20 cellular contexts compared by ENCODE assay signal in genomic region chr18:78672862-78673446, GRCh38.
DNase-seq lines count a peak whose midpoint lies in the region; ATAC-seq and TF ChIP-seq lines count a peak whose summit lies in the region.
"Had no signal": no experiment of that assay in that cellular context is flagged by ENCODE, and none has a peak within 500 bp of the region (broad histone marks: within the 10 kb centered on the region; RNA-seq: fewer than 3 reads in every experiment).

No MANE protein-coding gene starts in this region.

- no peaks in the 10 kb centered on the region for H3K9me3 ChIP-seq in sigmoid colon
- no peaks in the 10 kb centered on the region for H3K9me3 ChIP-seq in SK-N-SH
- H3K9me3 ChIP-seq: MG63 had no signal

- TF ChIP-seq CTCF in sigmoid colon (IDR thresholded peaks at IDR 0.05) (no peak), SK-N-SH (IDR thresholded peaks at IDR 0.05) (no peak)

- H3K4me3 ChIP-seq in sigmoid colon (no peak overlapping the region), SK-N-SH (ENCODE audit: low read depth in 2 of 2, low read length in 1 of 2) (no peak overlapping the region)
- H3K4me3 ChIP-seq: GM12878, GM23338, MG63 had no signal

- H3K79me2 ChIP-seq in SK-N-SH (ENCODE audit: insufficient read depth) = no peaks in the 10 kb centered on the region

- no peak for TF ChIP-seq RAD21 in SK-N-SH (IDR thresholded peaks at IDR 0.05; ENCODE audit: low read length)

- ATAC-seq in esophagus mucosa (peak; percentile 36), GM19023 (IDR thresholded peaks at IDR 0.05; ENCODE audit: unreplicated experiment) (no peak), HG02588 (IDR thresholded peaks at IDR 0.05; ENCODE audit: unreplicated experiment) (no peak)
- ATAC-seq: CD8-positive, alpha-beta T cell; GM12878; GM23338 had no signal

- no peak overlapping the region for H2AFZ ChIP-seq in SK-N-SH (ENCODE audit: low read depth)
- H2AFZ ChIP-seq: GM23338 had no signal

- no peaks in the 10 kb centered on the region for H3F3A ChIP-seq in SK-N-SH (replicated peaks; ENCODE audit: insufficient read depth)

- no peaks in the 10 kb centered on the region for H4K20me1 ChIP-seq in SK-N-SH (ENCODE audit: insufficient read depth)

- no peak overlapping the region for H3K27ac ChIP-seq in sigmoid colon
- no peak overlapping the region for H3K27ac ChIP-seq in SK-N-SH (ENCODE audit: low read depth in 2 of 2, low read length in 1 of 2)

- DNase-seq in NCI-H345 (lab: John Stamatoyannopoulos, UW) = peak; percentile 30
- no peak for DNase-seq in NCI-H345 treated with DMSO at 0.1 percent for 48 hours (lab: John Stamatoyannopoulos, UW; ENCODE audit: unreplicated experiment)
- peak; percentile 24 for DNase-seq in NCI-H1092 (lab: John Stamatoyannopoulos, UW)
- peak; percentile 34 for DNase-seq in sigmoid colon
- no peak for DNase-seq in SK-N-SH
- DNase-seq: Calu3; CD8-positive, alpha-beta T cell; Karpas-422; MG63; NCI-H1105; NCI-H187 treated with DMSO at 0.1 percent for 48 hours; NCI-H446; NCI-H748 treated with DMSO at 0.1 percent for 48 hours; NK-92 treated with Interleukin-12 subunit alpha and Interleukin-12 subunit beta, amount 100 ng/mL, for 24 hours; Right ventricle myocardium superior had no signal

- intact Hi-C loops in sigmoid colon (cut with DNase I) = no loop called here

- POLR2A ChIA-PET in SK-N-SH (lab: Yijun Ruan, JAX) = no interaction called here

- H3K27me3 ChIP-seq in sigmoid colon (no peaks in the 10 kb centered on the region), SK-N-SH (ENCODE audit: insufficient read depth) (peaks cover 20% of the 10 kb centered on the region; the same call in 1 of the 2 replicates)
- H3K27me3 ChIP-seq: MG63 had no signal

- no peak overlapping the region for H3K9ac ChIP-seq in SK-N-SH

- H3K4me2 ChIP-seq in SK-N-SH = no peak overlapping the region
- H3K4me2 ChIP-seq: GM23338 had no signal

- no peaks in the 10 kb centered on the region for H3K9me2 ChIP-seq in SK-N-SH

- H3K36me3 ChIP-seq in sigmoid colon (no peaks in the 10 kb centered on the region), SK-N-SH (replicated peaks in 1 of 2; ENCODE audit: control insufficient read depth in 1 of 2, insufficient read depth in 2 of 2, low read length in 1 of 2) (no peaks in the 10 kb centered on the region)
- H3K36me3 ChIP-seq: MG63 had no signal

- CTCF ChIA-PET in SK-N-SH (lab: Yijun Ruan, JAX) = no interaction called here

- H3K4me1 ChIP-seq in sigmoid colon (no peaks in the 10 kb centered on the region), SK-N-SH (ENCODE audit: control insufficient read depth in 1 of 2, insufficient read depth in 2 of 2, low read depth in 1 of 2, low read length in 1 of 2) (no peaks in the 10 kb centered on the region)

- TF ChIP-seq POLR2A in sigmoid colon (IDR thresholded peaks at IDR 0.05) = no peak

- no peak for TF ChIP-seq EP300 in sigmoid colon (IDR thresholded peaks at IDR 0.05)
- no peak for TF ChIP-seq EP300 in SK-N-SH (IDR thresholded peaks at IDR 0.05; ENCODE audit: borderline replicate concordance in 1 of 2, low read depth in 1 of 2, low read length in 1 of 2)

- 81 to 82% methylated on average over 21 of the region's 21 CpGs for WGBS in sigmoid colon, 2 donors
- WGBS in SK-N-SH (ENCODE audit: low lambda C conversion rate) = 4% methylated on average over 9 of the region's 21 CpGs

TF ChIP-seq in SK-N-SH, 30 proteins besides CTCF, POLR2A, EP300 and RAD21:
- no peak for TF ChIP-seq SIN3A (IDR thresholded peaks at IDR 0.05; ENCODE audit: borderline replicate concordance, low read depth, low read length)
- TF ChIP-seq PBX3 (IDR thresholded peaks at IDR 0.05) = no peak
- no peak for TF ChIP-seq NRF1 (IDR thresholded peaks at IDR 0.05; ENCODE audit: low read depth, low read length)
- TF ChIP-seq SMC3 (IDR thresholded peaks at IDR 0.05; ENCODE audit: low read depth, low read length) = no peak
- TF ChIP-seq JUND (IDR thresholded peaks at IDR 0.05) = no peak
- no peak for TF ChIP-seq TAF1 (IDR thresholded peaks at IDR 0.05; ENCODE audit: borderline replicate concordance, low read depth, low read length)
- no peak for TF ChIP-seq ELF1 (IDR thresholded peaks at IDR 0.05)

Comparison
In these comparisons a context has a peak if more than half of its experiments do, and no peak if none do; other contexts are left out.
1. DNase-seq: peak in NCI-H345 (single experiment), NCI-H1092 (single experiment) and sigmoid colon (single experiment); none in NCI-H345 treated with DMSO at 0.1 percent for 48 hours (single experiment) and SK-N-SH (single experiment).